In the genomic region with DNA sequence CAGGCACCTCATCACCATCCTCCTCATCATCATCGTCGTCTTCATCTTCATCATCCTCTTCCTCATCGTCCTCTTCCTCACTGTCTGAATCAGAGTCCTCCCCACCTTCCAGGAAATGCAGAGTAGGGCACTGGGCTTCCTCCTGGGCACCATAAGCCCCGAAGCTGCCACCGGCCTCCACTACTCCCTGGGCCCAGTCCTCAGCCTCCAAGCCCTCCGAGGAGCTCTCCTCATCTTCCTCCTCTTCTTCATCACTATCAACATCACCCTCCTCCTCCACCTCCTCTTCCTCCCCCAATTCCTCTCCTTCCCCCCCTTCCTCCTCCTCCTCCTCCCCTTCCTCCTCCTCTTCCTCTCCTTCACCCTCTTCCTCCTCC, we compare ENCODE assay signal across 9 cellular contexts. TPM values are rescaled to one million over a fixed set of nuclear protein-coding genes. Genes with fewer than 3 reads are reported as not detected.
DNase-seq lines count a peak whose midpoint lies in the region; ATAC-seq and TF ChIP-seq lines count a peak whose summit lies in the region.
"Had no signal": no experiment of that assay in that cellular context is flagged by ENCODE, and none has a peak within 500 bp of the region (broad histone marks: within the 10 kb centered on the region; RNA-seq: fewer than 3 reads in every experiment).

No MANE protein-coding gene starts in this region.

- no peaks in the 10 kb centered on the region for H3K9me3 Mint-ChIP-seq in activated CD4-positive, alpha-beta T cell treated with anti-CD3 and anti-CD28 coated beads, Interleukin-2, amount 10 ng/mL, durations not matched to agents 7 days and 5 days
- no peaks in the 10 kb centered on the region for H3K9me3 Mint-ChIP-seq in activated naive CD8-positive, alpha-beta T cell (ENCODE audit: low read depth)
- H3K9me3 Mint-ChIP-seq in glutamatergic neuron (ENCODE audit: unreplicated experiment) = peaks cover 5% of the 10 kb centered on the region

- POLR2A ChIA-PET in activated CD4-positive, alpha-beta T cell treated with anti-CD3 and anti-CD28 coated beads, Interleukin-2, amount 10 ng/mL, durations not matched to agents 7 days and 5 days (lab: Charles Lee) = interaction anchor here (1.7 kb wide), 1 partner anchor 17 kb away, joined by 3 read pairs; a partner anchor contains a TSS

- H3K27me3 Mint-ChIP-seq in activated CD4-positive, alpha-beta T cell treated with anti-CD3 and anti-CD28 coated beads, Interleukin-2, amount 10 ng/mL, durations not matched to agents 7 days and 5 days = peaks cover 8% of the 10 kb centered on the region
- no peaks in the 10 kb centered on the region for H3K27me3 Mint-ChIP-seq in activated naive CD8-positive, alpha-beta T cell
- H3K27me3 Mint-ChIP-seq in glutamatergic neuron (ENCODE audit: unreplicated experiment) = peaks cover 10% of the 10 kb centered on the region

- CTCF ChIA-PET in activated CD4-positive, alpha-beta T cell treated with anti-CD3 and anti-CD28 coated beads, Interleukin-2, amount 10 ng/mL, durations not matched to agents 7 days and 5 days (lab: Charles Lee) = interaction anchor here (0.5 to 7.0 kb wide), 5 partner anchors 10 to 340 kb away, joined by 3 to 77 read pairs (median 4); a partner anchor contains a TSS

- peak overlapping the region; percentile 57 to 85 for H3K4me3 ChIP-seq in stomach smooth muscle (ENCODE audit: low read length in 2 of 2)

- H3K4me3 Mint-ChIP-seq in activated CD4-positive, alpha-beta T cell treated with anti-CD3 and anti-CD28 coated beads, Interleukin-2, amount 10 ng/mL, durations not matched to agents 7 days and 5 days = peak overlapping the region; percentile 57
- peak overlapping the region; percentile 63 for H3K4me3 Mint-ChIP-seq in activated naive CD8-positive, alpha-beta T cell
- H3K4me3 Mint-ChIP-seq in glutamatergic neuron (ENCODE audit: unreplicated experiment) = peak overlapping the region; percentile 59

- H3K27me3 ChIP-seq in stomach smooth muscle (ENCODE audit: control insufficient read depth in 1 of 2, insufficient read depth in 2 of 2, low read length in 2 of 2) = no peaks in the 10 kb centered on the region

- no peak for TF ChIP-seq CTCF in glutamatergic neuron (IDR thresholded peaks at IDR 0.05; ENCODE audit: partially characterized antibody, unreplicated experiment)

- H3K27ac Mint-ChIP-seq in activated CD4-positive, alpha-beta T cell treated with anti-CD3 and anti-CD28 coated beads, Interleukin-2, amount 10 ng/mL, durations not matched to agents 7 days and 5 days = peak overlapping the region; percentile 73
- peak overlapping the region; percentile 50 for H3K27ac Mint-ChIP-seq in activated naive CD8-positive, alpha-beta T cell
- no peak overlapping the region for H3K27ac Mint-ChIP-seq in glutamatergic neuron (ENCODE audit: unreplicated experiment)

- H3K36me3 ChIP-seq in stomach smooth muscle (ENCODE audit: control insufficient read depth in 2 of 2, insufficient read depth in 2 of 2, low read length in 2 of 2) = no peaks in the 10 kb centered on the region

- H3K36me3 Mint-ChIP-seq in activated CD4-positive, alpha-beta T cell treated with anti-CD3 and anti-CD28 coated beads, Interleukin-2, amount 10 ng/mL, durations not matched to agents 7 days and 5 days (ENCODE audit: low read depth) = peaks cover 12% of the 10 kb centered on the region
- no peaks in the 10 kb centered on the region for H3K36me3 Mint-ChIP-seq in activated naive CD8-positive, alpha-beta T cell
- no peaks in the 10 kb centered on the region for H3K36me3 Mint-ChIP-seq in glutamatergic neuron (ENCODE audit: unreplicated experiment)

- peaks cover 55% of the 10 kb centered on the region for H3K4me1 Mint-ChIP-seq in activated CD4-positive, alpha-beta T cell treated with anti-CD3 and anti-CD28 coated beads, Interleukin-2, amount 10 ng/mL, durations not matched to agents 7 days and 5 days
- peaks cover 41% of the 10 kb centered on the region for H3K4me1 Mint-ChIP-seq in activated naive CD8-positive, alpha-beta T cell (ENCODE audit: low read depth)
- peaks cover 11% of the 10 kb centered on the region for H3K4me1 Mint-ChIP-seq in glutamatergic neuron (ENCODE audit: low read depth, unreplicated experiment)

- peak overlapping the region; percentile 49 to 72 for H3K9ac ChIP-seq in stomach smooth muscle (ENCODE audit: low read length in 2 of 2)

- H3K4me1 ChIP-seq in stomach smooth muscle (ENCODE audit: control insufficient read depth, insufficient read depth, low read length) = peaks cover 36% of the 10 kb centered on the region

- peak overlapping the region; percentile 6 for H3K27ac ChIP-seq in stomach smooth muscle (ENCODE audit: low read length)

- H3K9me3 ChIP-seq in stomach smooth muscle (ENCODE audit: control insufficient read depth in 2 of 2, low read length in 2 of 2) = no peaks in the 10 kb centered on the region

- ATAC-seq in GM19328 (IDR thresholded peaks at IDR 0.05; ENCODE audit: unreplicated experiment) = no peak
- ATAC-seq in HG02798 (IDR thresholded peaks at IDR 0.05; ENCODE audit: poor library complexity, unreplicated experiment) = no peak
- no peak for ATAC-seq in GM21576 (IDR thresholded peaks at IDR 0.05; ENCODE audit: unreplicated experiment)

- DNase-seq in activated CD4-positive, alpha-beta T cell treated with anti-CD3 and anti-CD28 coated beads, Interleukin-2, amount 10 ng/mL, durations not matched to agents 7 days and 5 days = no peak
- DNase-seq in activated CD4-positive, alpha-beta T cell treated with anti-CD3 and anti-CD28 coated beads for 1 hour = no peak
- no peak for DNase-seq in glutamatergic neuron
- DNase-seq: AML-193 had no signal

RNA-seq across cellular contexts. Expression of a gene that starts 1.7 kb away (rescaled TPM):
- total RNA-seq in activated CD4-positive, alpha-beta T cell treated with anti-CD3 and anti-CD28 coated beads, Interleukin-2, amount 10 ng/mL, durations not matched to agents 7 days and 5 days = 10 to 100 TPM; 77.8 to 85.6 TPM
- total RNA-seq in glutamatergic neuron (ENCODE audit: unreplicated experiment) = 47.1 TPM

RNA-seq across cellular contexts. Expression of a gene that starts 3.6 kb away (rescaled TPM):
- under 1 TPM; 0.17 to 0.21 TPM for total RNA-seq in activated CD4-positive, alpha-beta T cell treated with anti-CD3 and anti-CD28 coated beads, Interleukin-2, amount 10 ng/mL, durations not matched to agents 7 days and 5 days
- total RNA-seq in glutamatergic neuron (ENCODE audit: unreplicated experiment) = 0.22 TPM

RNA-seq across cellular contexts. Expression of a gene that starts 11.3 kb away (rescaled TPM):
- total RNA-seq in activated CD4-positive, alpha-beta T cell treated with anti-CD3 and anti-CD28 coated beads, Interleukin-2, amount 10 ng/mL, durations not matched to agents 7 days and 5 days = 100 to 1,000 TPM; 403 to 429 TPM
- total RNA-seq in glutamatergic neuron (ENCODE audit: unreplicated experiment) = 27.6 TPM

RNA-seq across cellular contexts. Expression of a gene that starts 17.3 kb away (rescaled TPM):
- total RNA-seq in activated CD4-positive, alpha-beta T cell treated with anti-CD3 and anti-CD28 coated beads, Interleukin-2, amount 10 ng/mL, durations not matched to agents 7 days and 5 days = 10 to 100 TPM; 27.8 to 27.9 TPM
- total RNA-seq in glutamatergic neuron (ENCODE audit: unreplicated experiment) = 54.6 TPM

RNA-seq across cellular contexts. Expression of a gene that starts 35.5 kb away (rescaled TPM):
- total RNA-seq in activated CD4-positive, alpha-beta T cell treated with anti-CD3 and anti-CD28 coated beads, Interleukin-2, amount 10 ng/mL, durations not matched to agents 7 days and 5 days = 10 to 100 TPM; 16.6 to 18.2 TPM
- total RNA-seq in glutamatergic neuron (ENCODE audit: unreplicated experiment) = 8.1 TPM

Comparison
In these comparisons a context has a peak if more than half of its experiments do, and no peak if none do; other contexts are left out.
1. RNA of a gene that starts 11.3 kb away (total RNA-seq): 403 to 429 TPM in activated CD4-positive, alpha-beta T cell treated with anti-CD3 and anti-CD28 coated beads, Interleukin-2, amount 10 ng/mL, durations not matched to agents 7 days and 5 days; 27.6 TPM in glutamatergic neuron (single experiment); every median in the first group is over 10 times any median in the second.
2. Peak in every context shown above with its lines, with median percentiles within 50 percentile points of each other: H3K4me3 Mint-ChIP-seq.